16 cellular contexts compared by ENCODE assay signal in the genomic region with DNA sequence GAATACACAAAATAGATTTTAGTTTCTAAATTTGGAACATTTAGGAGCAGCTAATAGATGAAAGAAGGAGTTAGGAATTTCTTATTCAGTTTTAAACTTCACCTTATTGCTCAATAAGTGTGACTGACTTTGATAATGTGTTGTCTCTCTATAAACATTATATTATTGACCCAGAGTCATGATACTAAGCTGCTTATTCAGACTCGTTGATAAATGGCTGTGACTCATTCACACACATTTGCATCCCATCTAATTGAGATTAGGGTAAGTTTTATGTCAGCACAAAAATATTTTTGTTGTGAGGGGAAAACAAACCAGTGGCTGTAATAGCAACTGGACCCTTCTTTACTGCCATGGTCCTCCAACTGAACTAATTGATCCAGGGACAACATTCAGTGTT.
DNase-seq lines count a peak whose midpoint lies in the region; FAIRE-seq and TF ChIP-seq lines count a peak whose summit lies in the region.
"Had no signal": no experiment of that assay in that cellular context is flagged by ENCODE, and none has a peak within 500 bp of the region (broad histone marks: within the 10 kb centered on the region; RNA-seq: fewer than 3 reads in every experiment).

No MANE protein-coding gene starts in this region.

- H3F3A ChIP-seq in smooth muscle cell (ENCODE audit: low read depth): no peaks in the 10 kb centered on the region

- DNase-seq in DMS53 (lab: John Stamatoyannopoulos, UW) (peak; percentile 2), DMS53 treated with DMSO at 0.1 percent for 48 hours (lab: John Stamatoyannopoulos, UW; ENCODE audit: unreplicated experiment) (no peak), bronchial epithelial cell (ENCODE audit: low read depth) (peak; percentile 54), fibroblast of villous mesenchyme (ENCODE audit: low read depth) (peak; percentile 53), smooth muscle cell (lab: John Stamatoyannopoulos, UW; ENCODE audit: unreplicated experiment) (no peak), adrenal gland (no peak), urothelium cell line (ENCODE audit: low spot score) (no peak), NCI-H1417 (lab: John Stamatoyannopoulos, UW) (no peak)
- DNase-seq: Calu3; CD8-positive, alpha-beta memory T cell; DMS 273 treated with DMSO at 0.1 percent for 48 hours; DND-41; GDM1 had no signal

- no peaks in the 10 kb centered on the region for H4K20me1 ChIP-seq in smooth muscle cell (ENCODE audit: low read depth)

- H3K4me3 ChIP-seq in bronchial epithelial cell (ENCODE audit: low read depth, low read length): no peak overlapping the region
- H3K4me3 ChIP-seq in fibroblast of villous mesenchyme (ENCODE audit: low read depth, low read length): no peak overlapping the region
- H3K4me3 ChIP-seq in smooth muscle cell: no peak overlapping the region
- H3K4me3 ChIP-seq in adrenal gland: no peak overlapping the region

- H3K79me2 ChIP-seq in smooth muscle cell (ENCODE audit: low read depth): no peaks in the 10 kb centered on the region

- H3K4me1 ChIP-seq in smooth muscle cell (ENCODE audit: low read depth) (peaks cover 6% of the 10 kb centered on the region), adrenal gland (replicated peaks in 1 of 2) (no peaks in the 10 kb centered on the region)

- FAIRE-seq in bronchial epithelial cell (lab: Jason Lieb, UNC) (no peak), urothelium cell line (lab: Jason Lieb, UNC) (no peak)
- FAIRE-seq: GM19239 had no signal

- 3% methylated on average over 1 of the region's 1 CpG for WGBS in smooth muscle cell (ENCODE audit: low lambda C conversion rate)
- WGBS in adrenal gland, 4 donors: 31 to 54% (median 42%) methylated on average over 1 of the region's 1 CpG

- H3K27ac ChIP-seq in smooth muscle cell (ENCODE audit: low read depth): peak overlapping the region; percentile 49
- no peak overlapping the region for H3K27ac ChIP-seq in adrenal gland
- H3K27ac ChIP-seq: 22Rv1, HL-60 had no signal

- TF ChIP-seq CTCF in bronchial epithelial cell (IDR thresholded peaks at IDR 0.05; ENCODE audit: insufficient read depth, low read length, severe bottlenecking): no peak
- TF ChIP-seq CTCF in fibroblast of villous mesenchyme (IDR thresholded peaks at IDR 0.05; ENCODE audit: insufficient read depth, low read depth, low read length): no peak
- no peak for TF ChIP-seq CTCF in smooth muscle cell (IDR thresholded peaks at IDR 0.05; ENCODE audit: borderline replicate concordance, insufficient read depth, poor library complexity, severe bottlenecking)
- no peak for TF ChIP-seq CTCF in adrenal gland (IDR thresholded peaks at IDR 0.05)

- peak overlapping the region; percentile 40 for H3K4me2 ChIP-seq in smooth muscle cell

- TF ChIP-seq POLR2A in adrenal gland (IDR thresholded peaks at IDR 0.05): no peak

- H3K36me3 ChIP-seq in bronchial epithelial cell (ENCODE audit: control insufficient read depth, insufficient read depth, low read length) (no peaks in the 10 kb centered on the region), smooth muscle cell (ENCODE audit: low read depth) (no peaks in the 10 kb centered on the region), adrenal gland (replicated peaks in 1 of 2) (no peaks in the 10 kb centered on the region)

- intact Hi-C loops in adrenal gland (cut with DNase I): no loop called here

- peak overlapping the region; percentile 59 for H2AFZ ChIP-seq in smooth muscle cell (ENCODE audit: low read depth)

- H3K9ac ChIP-seq in smooth muscle cell (ENCODE audit: low read depth): no peak overlapping the region

- H3K9me3 ChIP-seq in smooth muscle cell (replicated peaks; ENCODE audit: low read depth) (no peaks in the 10 kb centered on the region), adrenal gland (replicated peaks in 1 of 3) (no peaks in the 10 kb centered on the region)

- no peaks in the 10 kb centered on the region for H3K27me3 ChIP-seq in bronchial epithelial cell (ENCODE audit: control insufficient read depth, insufficient read depth, low read length)
- H3K27me3 ChIP-seq in smooth muscle cell (ENCODE audit: low read depth): no peaks in the 10 kb centered on the region
- H3K27me3 ChIP-seq in adrenal gland: no peaks in the 10 kb centered on the region

Comparison
In these comparisons a context has a peak if more than half of its experiments do, and no peak if none do; other contexts are left out.
1. DNase-seq: peak in DMS53 (single experiment), bronchial epithelial cell (single experiment) and fibroblast of villous mesenchyme (single experiment); none in DMS53 treated with DMSO at 0.1 percent for 48 hours (single experiment), smooth muscle cell (single experiment), adrenal gland (0 of 7), urothelium cell line (single experiment) and NCI-H1417 (0 of 3).